In the genomic region with DNA sequence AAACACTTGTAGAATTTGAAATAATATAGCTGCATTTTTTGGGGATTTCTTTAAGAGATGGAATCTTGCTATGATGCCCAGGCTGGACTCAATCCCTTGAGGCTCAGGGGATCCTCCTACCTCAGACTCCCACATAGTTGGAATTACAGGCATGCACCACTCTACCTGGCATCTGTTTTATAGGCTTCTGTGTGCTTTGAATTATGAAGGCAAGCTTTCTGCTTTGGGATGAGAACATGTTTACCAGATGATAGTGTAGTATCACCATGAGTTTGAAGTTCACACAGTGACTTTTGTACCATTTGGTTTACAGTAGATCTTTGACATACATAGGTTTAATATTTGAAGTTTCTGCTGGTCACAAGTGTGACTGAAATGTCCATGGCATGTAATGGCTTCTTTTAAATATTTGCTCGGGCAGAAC, we compare ENCODE assay signal across 1 cellular context.
TF ChIP-seq lines count a peak whose summit lies in the region.

No MANE protein-coding gene starts in this region.

TF ChIP-seq in HepG2, 621 proteins besides CTCF, POLR2A, EP300 and RAD21 (continued from another document and continues in another):
- TF ChIP-seq, protein P1, sequence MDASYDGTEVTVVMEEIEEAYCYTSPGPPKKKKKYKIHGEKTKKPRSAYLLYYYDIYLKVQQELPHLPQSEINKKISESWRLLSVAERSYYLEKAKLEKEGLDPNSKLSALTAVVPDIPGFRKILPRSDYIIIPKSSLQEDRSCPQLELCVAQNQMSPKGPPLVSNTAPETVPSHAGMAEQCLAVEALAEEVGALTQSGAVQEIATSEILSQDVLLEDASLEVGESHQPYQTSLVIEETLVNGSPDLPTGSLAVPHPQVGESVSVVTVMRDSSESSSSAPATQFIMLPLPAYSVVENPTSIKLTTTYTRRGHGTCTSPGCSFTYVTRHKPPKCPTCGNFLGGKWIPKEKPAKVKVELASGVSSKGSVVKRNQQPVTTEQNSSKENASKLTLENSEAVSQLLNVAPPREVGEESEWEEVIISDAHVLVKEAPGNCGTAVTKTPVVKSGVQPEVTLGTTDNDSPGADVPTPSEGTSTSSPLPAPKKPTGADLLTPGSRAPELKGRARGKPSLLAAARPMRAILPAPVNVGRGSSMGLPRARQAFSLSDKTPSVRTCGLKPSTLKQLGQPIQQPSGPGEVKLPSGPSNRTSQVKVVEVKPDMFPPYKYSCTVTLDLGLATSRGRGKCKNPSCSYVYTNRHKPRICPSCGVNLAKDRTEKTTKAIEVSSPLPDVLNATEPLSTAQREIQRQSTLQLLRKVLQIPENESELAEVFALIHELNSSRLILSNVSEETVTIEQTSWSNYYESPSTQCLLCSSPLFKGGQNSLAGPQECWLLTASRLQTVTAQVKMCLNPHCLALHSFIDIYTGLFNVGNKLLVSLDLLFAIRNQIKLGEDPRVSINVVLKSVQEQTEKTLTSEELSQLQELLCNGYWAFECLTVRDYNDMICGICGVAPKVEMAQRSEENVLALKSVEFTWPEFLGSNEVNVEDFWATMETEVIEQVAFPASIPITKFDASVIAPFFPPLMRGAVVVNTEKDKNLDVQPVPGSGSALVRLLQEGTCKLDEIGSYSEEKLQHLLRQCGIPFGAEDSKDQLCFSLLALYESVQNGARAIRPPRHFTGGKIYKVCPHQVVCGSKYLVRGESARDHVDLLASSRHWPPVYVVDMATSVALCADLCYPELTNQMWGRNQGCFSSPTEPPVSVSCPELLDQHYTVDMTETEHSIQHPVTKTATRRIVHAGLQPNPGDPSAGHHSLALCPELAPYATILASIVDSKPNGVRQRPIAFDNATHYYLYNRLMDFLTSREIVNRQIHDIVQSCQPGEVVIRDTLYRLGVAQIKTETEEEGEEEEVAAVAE (CRISPR knock-in tag; IDR thresholded peaks at IDR 0.05; ENCODE audit: borderline replicate concordance): no peak
- TF ChIP-seq ZNF335 (CRISPR knock-in tag; IDR thresholded peaks at IDR 0.05): no peak; the same call in 1 of the 2 replicates
- TF ChIP-seq HHEX (CRISPR knock-in tag; IDR thresholded peaks at IDR 0.05): no peak
- TF ChIP-seq ARNT (IDR thresholded peaks at IDR 0.05): no peak
- TF ChIP-seq NFYB (CRISPR knock-in tag; IDR thresholded peaks at IDR 0.05): no peak
- TF ChIP-seq IKZF4 (CRISPR knock-in tag; IDR thresholded peaks at IDR 0.05; ENCODE audit: borderline replicate concordance, low read depth, not compliant biosample characterization): no peak
- TF ChIP-seq, protein P2, sequence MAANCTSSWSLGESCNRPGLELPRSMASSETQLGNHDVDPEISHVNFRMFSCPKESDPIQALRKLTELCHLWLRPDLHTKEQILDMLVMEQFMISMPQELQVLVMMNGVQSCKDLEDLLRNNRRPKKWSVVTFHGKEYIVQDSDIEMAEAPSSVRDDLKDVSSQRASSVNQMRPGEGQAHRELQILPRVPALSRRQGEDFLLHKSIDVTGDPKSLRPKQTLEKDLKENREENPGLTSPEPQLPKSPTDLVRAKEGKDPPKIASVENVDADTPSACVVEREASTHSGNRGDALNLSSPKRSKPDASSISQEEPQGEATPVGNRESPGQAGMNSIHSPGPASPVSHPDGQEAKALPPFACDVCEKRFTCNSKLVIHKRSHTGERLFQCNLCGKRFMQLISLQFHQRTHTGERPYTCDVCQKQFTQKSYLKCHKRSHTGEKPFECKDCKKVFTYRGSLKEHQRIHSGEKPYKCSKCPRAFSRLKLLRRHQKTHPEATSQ (CRISPR knock-in tag; IDR thresholded peaks at IDR 0.05; ENCODE audit: borderline replicate concordance): no peak; the same call in 1 of the 2 replicates
- no peak for TF ChIP-seq ZNF850 (CRISPR knock-in tag; conservative IDR thresholded peaks at IDR 0.05)
- TF ChIP-seq WIZ (CRISPR knock-in tag; IDR thresholded peaks at IDR 0.05): no peak
- TF ChIP-seq TFDP2 (CRISPR knock-in tag; IDR thresholded peaks at IDR 0.05): no peak
- no peak for TF ChIP-seq ZBTB14 (CRISPR knock-in tag; IDR thresholded peaks at IDR 0.05)
- no peak for TF ChIP-seq CEBPB (IDR thresholded peaks at IDR 0.05; ENCODE audit: borderline replicate concordance, low read depth, low read length)
- TF ChIP-seq ZNF614 (CRISPR knock-in tag; IDR thresholded peaks at IDR 0.05; ENCODE audit: borderline replicate concordance): peak; percentile 84
- TF ChIP-seq, protein P3, sequence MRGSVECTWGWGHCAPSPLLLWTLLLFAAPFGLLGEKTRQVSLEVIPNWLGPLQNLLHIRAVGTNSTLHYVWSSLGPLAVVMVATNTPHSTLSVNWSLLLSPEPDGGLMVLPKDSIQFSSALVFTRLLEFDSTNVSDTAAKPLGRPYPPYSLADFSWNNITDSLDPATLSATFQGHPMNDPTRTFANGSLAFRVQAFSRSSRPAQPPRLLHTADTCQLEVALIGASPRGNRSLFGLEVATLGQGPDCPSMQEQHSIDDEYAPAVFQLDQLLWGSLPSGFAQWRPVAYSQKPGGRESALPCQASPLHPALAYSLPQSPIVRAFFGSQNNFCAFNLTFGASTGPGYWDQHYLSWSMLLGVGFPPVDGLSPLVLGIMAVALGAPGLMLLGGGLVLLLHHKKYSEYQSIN (CRISPR knock-in tag; IDR thresholded peaks at IDR 0.05; ENCODE audit: borderline replicate concordance): no peak
- no peak for TF ChIP-seq JUN (CRISPR knock-in tag; IDR thresholded peaks at IDR 0.05)
- TF ChIP-seq ADNP (CRISPR knock-in tag; IDR thresholded peaks at IDR 0.05): no peak
- no peak for TF ChIP-seq TAF15 (IDR thresholded peaks at IDR 0.05; ENCODE audit: low read depth, low read length, poor library complexity, severe bottlenecking)
- TF ChIP-seq SAFB2 (CRISPR knock-in tag; IDR thresholded peaks at IDR 0.05; ENCODE audit: borderline replicate concordance, low read depth): no peak
- peak; percentile 53; the same call in 1 of the 2 replicates for TF ChIP-seq ELF3 (CRISPR knock-in tag; IDR thresholded peaks at IDR 0.05)
- TF ChIP-seq ZNF382 (CRISPR knock-in tag; IDR thresholded peaks at IDR 0.05; ENCODE audit: borderline replicate concordance): no peak
- TF ChIP-seq NR2C2 (CRISPR knock-in tag; IDR thresholded peaks at IDR 0.05; ENCODE audit: borderline replicate concordance): peak; percentile 24; the same call in 1 of the 2 replicates
- TF ChIP-seq, protein P4, sequence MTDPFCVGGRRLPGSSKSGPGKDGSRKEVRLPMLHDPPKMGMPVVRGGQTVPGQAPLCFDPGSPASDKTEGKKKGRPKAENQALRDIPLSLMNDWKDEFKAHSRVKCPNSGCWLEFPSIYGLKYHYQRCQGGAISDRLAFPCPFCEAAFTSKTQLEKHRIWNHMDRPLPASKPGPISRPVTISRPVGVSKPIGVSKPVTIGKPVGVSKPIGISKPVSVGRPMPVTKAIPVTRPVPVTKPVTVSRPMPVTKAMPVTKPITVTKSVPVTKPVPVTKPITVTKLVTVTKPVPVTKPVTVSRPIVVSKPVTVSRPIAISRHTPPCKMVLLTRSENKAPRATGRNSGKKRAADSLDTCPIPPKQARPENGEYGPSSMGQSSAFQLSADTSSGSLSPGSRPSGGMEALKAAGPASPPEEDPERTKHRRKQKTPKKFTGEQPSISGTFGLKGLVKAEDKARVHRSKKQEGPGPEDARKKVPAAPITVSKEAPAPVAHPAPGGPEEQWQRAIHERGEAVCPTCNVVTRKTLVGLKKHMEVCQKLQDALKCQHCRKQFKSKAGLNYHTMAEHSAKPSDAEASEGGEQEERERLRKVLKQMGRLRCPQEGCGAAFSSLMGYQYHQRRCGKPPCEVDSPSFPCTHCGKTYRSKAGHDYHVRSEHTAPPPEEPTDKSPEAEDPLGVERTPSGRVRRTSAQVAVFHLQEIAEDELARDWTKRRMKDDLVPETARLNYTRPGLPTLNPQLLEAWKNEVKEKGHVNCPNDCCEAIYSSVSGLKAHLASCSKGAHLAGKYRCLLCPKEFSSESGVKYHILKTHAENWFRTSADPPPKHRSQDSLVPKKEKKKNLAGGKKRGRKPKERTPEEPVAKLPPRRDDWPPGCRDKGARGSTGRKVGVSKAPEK (CRISPR knock-in tag; IDR thresholded peaks at IDR 0.05; ENCODE audit: borderline replicate concordance): no peak
- no peak for TF ChIP-seq ZNF768 (CRISPR knock-in tag; IDR thresholded peaks at IDR 0.05)
- no peak for TF ChIP-seq CCDC6 (CRISPR knock-in tag; IDR thresholded peaks at IDR 0.05)
- no peak for TF ChIP-seq ZNF629 (CRISPR knock-in tag; conservative IDR thresholded peaks at IDR 0.05)
- no peak for TF ChIP-seq TRIM24 (CRISPR knock-in tag; IDR thresholded peaks at IDR 0.05)
- TF ChIP-seq ZBTB3 (CRISPR knock-in tag; IDR thresholded peaks at IDR 0.05; ENCODE audit: borderline replicate concordance, low read depth): 0 out of 2 replicates have a peak, but pooled peaks have one; percentile 26
- no peak for TF ChIP-seq ARNTL (CRISPR knock-in tag; IDR thresholded peaks at IDR 0.05)
- no peak for TF ChIP-seq ZNF576 (CRISPR knock-in tag; IDR thresholded peaks at IDR 0.05)
- no peak for TF ChIP-seq HNRNPH1 (optimal IDR thresholded peaks at IDR 0.05; ENCODE audit: low read depth, low read length)
- TF ChIP-seq EHMT2 (IDR thresholded peaks at IDR 0.05; ENCODE audit: borderline replicate concordance, low read depth, low read length): no peak
- TF ChIP-seq ZSCAN22 (CRISPR knock-in tag; IDR thresholded peaks at IDR 0.05): no peak
- no peak; the same call in 1 of the 2 replicates for TF ChIP-seq ZBTB25 (CRISPR knock-in tag; IDR thresholded peaks at IDR 0.05)
- 0 out of 2 replicates have a peak, but pooled peaks have one; percentile 23 for TF ChIP-seq NR2F6 (IDR thresholded peaks at IDR 0.05)
- no peak for TF ChIP-seq NR2F6 (CRISPR knock-in tag; IDR thresholded peaks at IDR 0.05)
- TF ChIP-seq HINFP (CRISPR knock-in tag; IDR thresholded peaks at IDR 0.05; ENCODE audit: low read depth): no peak
- 0 out of 2 replicates have a peak, but pooled peaks have one; percentile 51 for TF ChIP-seq GFI1 (CRISPR knock-in tag; IDR thresholded peaks at IDR 0.05; ENCODE audit: borderline replicate concordance)
- no peak for TF ChIP-seq NR2F2 (IDR thresholded peaks at IDR 0.05; ENCODE audit: borderline replicate concordance, low read depth)
- TF ChIP-seq ZNF777 (CRISPR knock-in tag; IDR thresholded peaks at IDR 0.05): no peak
- no peak for TF ChIP-seq SRSF4 (IDR thresholded peaks at IDR 0.05; ENCODE audit: low read depth, low read length, poor library complexity, severe bottlenecking)
- TF ChIP-seq ZNF30 (CRISPR knock-in tag; IDR thresholded peaks at IDR 0.05): no peak
- TF ChIP-seq PHF20 (CRISPR knock-in tag; IDR thresholded peaks at IDR 0.05): no peak
- no peak for TF ChIP-seq NBN (conservative IDR thresholded peaks at IDR 0.05)
- TF ChIP-seq HMGA1 (CRISPR knock-in tag; conservative IDR thresholded peaks at IDR 0.05): no peak
- TF ChIP-seq RXRB (CRISPR knock-in tag; IDR thresholded peaks at IDR 0.05; ENCODE audit: borderline replicate concordance): peak; percentile 80; the same call in 1 of the 2 replicates
- TF ChIP-seq ZNF441 (CRISPR knock-in tag; IDR thresholded peaks at IDR 0.05; ENCODE audit: borderline replicate concordance): no peak
- TF ChIP-seq, protein P5, sequence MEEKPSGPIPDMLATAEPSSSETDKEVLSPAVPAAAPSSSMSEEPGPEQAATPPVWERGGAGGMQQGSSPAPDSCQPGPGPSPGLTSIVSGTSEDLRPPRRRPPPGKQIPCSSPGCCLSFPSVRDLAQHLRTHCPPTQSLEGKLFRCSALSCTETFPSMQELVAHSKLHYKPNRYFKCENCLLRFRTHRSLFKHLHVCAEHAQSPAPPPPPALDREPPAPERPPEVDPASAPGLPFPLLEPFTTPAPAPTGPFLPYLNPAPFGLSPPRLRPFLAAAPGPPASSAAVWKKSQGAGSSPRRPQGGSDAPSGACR (CRISPR knock-in tag; IDR thresholded peaks at IDR 0.05): no peak
- no peak for TF ChIP-seq KAT2B (IDR thresholded peaks at IDR 0.05; ENCODE audit: borderline replicate concordance, low read depth, low read length)
- TF ChIP-seq, protein P6, sequence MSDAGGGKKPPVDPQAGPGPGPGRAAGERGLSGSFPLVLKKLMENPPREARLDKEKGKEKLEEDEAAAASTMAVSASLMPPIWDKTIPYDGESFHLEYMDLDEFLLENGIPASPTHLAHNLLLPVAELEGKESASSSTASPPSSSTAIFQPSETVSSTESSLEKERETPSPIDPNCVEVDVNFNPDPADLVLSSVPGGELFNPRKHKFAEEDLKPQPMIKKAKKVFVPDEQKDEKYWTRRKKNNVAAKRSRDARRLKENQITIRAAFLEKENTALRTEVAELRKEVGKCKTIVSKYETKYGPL (CRISPR knock-in tag; IDR thresholded peaks at IDR 0.05): no peak
- TF ChIP-seq ELF1 (CRISPR knock-in tag; IDR thresholded peaks at IDR 0.05): no peak; the same call in 1 of the 2 replicates
